26 cellular contexts compared by ENCODE assay signal in genomic region chr14:55267816-55268215, GRCh38. TPM values are rescaled to one million over a fixed set of nuclear protein-coding genes. Genes with fewer than 3 reads are reported as not detected.
DNase-seq lines count a peak whose midpoint lies in the region; ATAC-seq and TF ChIP-seq lines count a peak whose summit lies in the region.
"Had no signal": no experiment of that assay in that cellular context is flagged by ENCODE, and none has a peak within 500 bp of the region (broad histone marks: within the 10 kb centered on the region; RNA-seq: fewer than 3 reads in every experiment).

No MANE protein-coding gene starts in this region.

- peaks cover 19% of the 10 kb centered on the region for H3K4me1 Mint-ChIP-seq in CD4-positive, alpha-beta T cell (ENCODE audit: low read depth)

- DNase-seq in cardiac muscle cell (ENCODE audit: low read depth in 1 of 2, low spot score in 1 of 2): peak; percentile 21 to 29
- DNase-seq in left ventricle myocardium inferior: no peak
- DNase-seq in choroid plexus epithelial cell (ENCODE audit: low read depth): peak; percentile 55
- peak; percentile 50 for DNase-seq in lung (ENCODE audit: low spot score)
- no peak for DNase-seq in CD4-positive, alpha-beta T cell
- DNase-seq in effector memory CD4-positive, alpha-beta T cell: no peak
- DNase-seq: activated CD4-positive, alpha-beta T cell treated with anti-CD3 and anti-CD28 coated beads, Interleukin-2, amount 10 ng/mL, durations not matched to agents 24 days and 14 days; activated naive CD4-positive, alpha-beta T cell treated with anti-CD3 and anti-CD28 coated beads, Interleukin-2, amount 50 U/mL, for 16 hours; BE2C; DND-41; effector memory CD8-positive, alpha-beta T cell; glutamatergic neuron; left colon; midbrain; natural killer cell; NCI-H1436; NCI-H524; NK-92 treated with Interleukin-12 subunit alpha and Interleukin-12 subunit beta, amount 100 ng/mL, for 24 hours; pancreas had no signal

- H3K36me3 ChIP-seq in cardiac muscle cell: no peaks in the 10 kb centered on the region
- H3K36me3 ChIP-seq in left ventricle myocardium inferior: no peaks in the 10 kb centered on the region
- no peaks in the 10 kb centered on the region for H3K36me3 ChIP-seq in lung (ENCODE audit: control insufficient read depth in 2 of 2, insufficient read depth in 2 of 2, low read length in 2 of 2)
- H3K36me3 ChIP-seq in effector memory CD4-positive, alpha-beta T cell (ENCODE audit: control insufficient read depth, insufficient read depth, low read length): no peaks in the 10 kb centered on the region
- H3K36me3 ChIP-seq in gastroesophageal sphincter: no peaks in the 10 kb centered on the region
- H3K36me3 ChIP-seq: BE2C, pancreas had no signal

- H3K27me3 ChIP-seq in cardiac muscle cell (no peaks in the 10 kb centered on the region), left ventricle myocardium inferior (ENCODE audit: low read depth) (no peaks in the 10 kb centered on the region), lung (ENCODE audit: control insufficient read depth, insufficient read depth) (no peaks in the 10 kb centered on the region), gastroesophageal sphincter (no peaks in the 10 kb centered on the region)
- H3K27me3 ChIP-seq in CD4-positive, alpha-beta T cell (ENCODE audit: control insufficient read depth, insufficient read depth, low read length): no peaks in the 10 kb centered on the region
- no peaks in the 10 kb centered on the region for H3K27me3 ChIP-seq in effector memory CD4-positive, alpha-beta T cell (replicated peaks; ENCODE audit: control insufficient read depth, insufficient read depth, low read length, poor library complexity, severe bottlenecking)
- H3K27me3 ChIP-seq: BE2C, pancreas had no signal

- TF ChIP-seq CTCF in cardiac muscle cell (IDR thresholded peaks at IDR 0.05; ENCODE audit: low read depth, low read length) (no peak), left ventricle myocardium inferior (IDR thresholded peaks at IDR 0.05; ENCODE audit: borderline replicate concordance) (no peak), choroid plexus epithelial cell (conservative IDR thresholded peaks at IDR 0.05; ENCODE audit: low read depth, low read length) (no peak), lung (IDR thresholded peaks at IDR 0.05; ENCODE audit: control extremely low read depth, extremely low read depth) (no peak), gastroesophageal sphincter (IDR thresholded peaks at IDR 0.05) (no peak)
- no peak for TF ChIP-seq CTCF in CD4-positive, alpha-beta T cell (IDR thresholded peaks at IDR 0.05)

- POLR2A ChIA-PET in CD4-positive, alpha-beta T cell (lab: Charles Lee): no interaction called here

- 55 to 79% methylated on average over 3 of the region's 3 CpGs for WGBS in lung, 2 donors
- WGBS in gastroesophageal sphincter (ENCODE audit: low coverage in 1 of 2), 2 donors: 32 to 47% methylated on average over 2 to 3 of the region's 3 CpGs

- H3K27ac Mint-ChIP-seq in CD4-positive, alpha-beta T cell: no peak overlapping the region
- H3K27ac Mint-ChIP-seq: activated CD4-positive, alpha-beta T cell treated with anti-CD3 and anti-CD28 coated beads, Interleukin-2, amount 10 ng/mL, durations not matched to agents 24 days and 14 days; effector memory CD8-positive, alpha-beta T cell; GM23338; natural killer cell had no signal

- no peak for ATAC-seq in lung (ENCODE audit: insufficient read depth, low FRiP score)
- no peak for ATAC-seq in CD4-positive, alpha-beta T cell (ENCODE audit: poor library complexity)
- ATAC-seq in GM21515 (IDR thresholded peaks at IDR 0.05; ENCODE audit: unreplicated experiment): no peak
- no peak for ATAC-seq in gastroesophageal sphincter
- ATAC-seq: effector memory CD8-positive, alpha-beta T cell; esophagus mucosa; GM23338; K562; left colon; natural killer cell; Panc1; pancreas had no signal

- no peak for TF ChIP-seq POLR2A in gastroesophageal sphincter (IDR thresholded peaks at IDR 0.05)

- H3K27ac ChIP-seq in cardiac muscle cell (no peak overlapping the region), left ventricle myocardium inferior (replicated peaks) (no peak overlapping the region), lung (ENCODE audit: low read depth in 1 of 2, low read length in 1 of 2) (no peak overlapping the region), gastroesophageal sphincter (peak overlapping the region in 2 of 4 donors; percentile 4 to 50)
- H3K27ac ChIP-seq in CD4-positive, alpha-beta T cell (ENCODE audit: low read depth, low read length): no peak overlapping the region
- H3K27ac ChIP-seq in effector memory CD4-positive, alpha-beta T cell (ENCODE audit: insufficient read depth, low read length, poor library complexity, severe bottlenecking): no peak overlapping the region
- H3K27ac ChIP-seq: 22Rv1, pancreas had no signal

- H3K9me3 ChIP-seq in cardiac muscle cell (ENCODE audit: low read depth) (no peaks in the 10 kb centered on the region), left ventricle myocardium inferior (replicated peaks) (no peaks in the 10 kb centered on the region), lung (ENCODE audit: control insufficient read depth in 2 of 2, insufficient read depth in 1 of 2, low read length in 1 of 2) (no peaks in the 10 kb centered on the region), gastroesophageal sphincter (no peaks in the 10 kb centered on the region)
- no peaks in the 10 kb centered on the region for H3K9me3 ChIP-seq in CD4-positive, alpha-beta T cell (ENCODE audit: control insufficient read depth, low read length)
- no peaks in the 10 kb centered on the region for H3K9me3 ChIP-seq in effector memory CD4-positive, alpha-beta T cell (ENCODE audit: control insufficient read depth, low read length)
- H3K9me3 ChIP-seq: BE2C, pancreas had no signal

- H3K36me3 Mint-ChIP-seq in CD4-positive, alpha-beta T cell (ENCODE audit: low read depth): peaks cover 5% of the 10 kb centered on the region
- H3K36me3 Mint-ChIP-seq: natural killer cell had no signal

- CTCF ChIA-PET in CD4-positive, alpha-beta T cell (lab: Charles Lee): no interaction called here

- no peak for TF ChIP-seq EP300 in gastroesophageal sphincter (IDR thresholded peaks at IDR 0.05)

- no peaks in the 10 kb centered on the region for H3K9me3 Mint-ChIP-seq in CD4-positive, alpha-beta T cell
- H3K9me3 Mint-ChIP-seq: activated CD4-positive, alpha-beta T cell treated with anti-CD3 and anti-CD28 coated beads, Interleukin-2, amount 10 ng/mL, durations not matched to agents 24 days and 14 days; effector memory CD8-positive, alpha-beta T cell; GM23338; natural killer cell had no signal

- H3K4me3 ChIP-seq in cardiac muscle cell (no peak overlapping the region), left ventricle myocardium inferior (no peak overlapping the region), choroid plexus epithelial cell (ENCODE audit: low read depth, low read length) (no peak overlapping the region), lung (no peak overlapping the region), gastroesophageal sphincter (no peak overlapping the region)
- H3K4me3 ChIP-seq in effector memory CD4-positive, alpha-beta T cell (ENCODE audit: insufficient read depth, low read depth, low read length, poor library complexity, severe bottlenecking): no peak overlapping the region
- H3K4me3 ChIP-seq: GM23338, K562, pancreas had no signal

- no peaks in the 10 kb centered on the region for H3K27me3 Mint-ChIP-seq in CD4-positive, alpha-beta T cell
- H3K27me3 Mint-ChIP-seq: activated CD4-positive, alpha-beta T cell treated with anti-CD3 and anti-CD28 coated beads, Interleukin-2, amount 10 ng/mL, durations not matched to agents 24 days and 14 days had no signal

- intact Hi-C loops in left ventricle myocardium inferior (cut with micrococcal nuclease): no loop called here
- intact Hi-C loops in CD4-positive, alpha-beta T cell (cut with DNase I, micrococcal nuclease): loop anchor here in 1 of 2 experiments (5.0 to 10.0 kb wide), 3 partner anchors 71 to 847 kb away; partner anchors contain the start of genes MAPK1IP1L and PELI2

- peaks cover 13% of the 10 kb centered on the region for H3K4me1 ChIP-seq in cardiac muscle cell (ENCODE audit: low read depth)
- peaks cover 16% of the 10 kb centered on the region for H3K4me1 ChIP-seq in left ventricle myocardium inferior
- peaks cover 0 to 1% of the 10 kb centered on the region in 2 donors for H3K4me1 ChIP-seq in lung (ENCODE audit: control insufficient read depth in 2 of 2, insufficient read depth in 2 of 2, low read length in 2 of 2)
- H3K4me1 ChIP-seq in effector memory CD4-positive, alpha-beta T cell (ENCODE audit: control insufficient read depth, insufficient read depth, low read length, poor library complexity, severe bottlenecking): peaks cover 4% of the 10 kb centered on the region
- peaks cover 3 to 22% (median 4%) of the 10 kb centered on the region in 3 donors for H3K4me1 ChIP-seq in gastroesophageal sphincter
- H3K4me1 ChIP-seq: BE2C had no signal

- no peak overlapping the region for H3K4me3 Mint-ChIP-seq in CD4-positive, alpha-beta T cell
- H3K4me3 Mint-ChIP-seq: activated CD4-positive, alpha-beta T cell treated with anti-CD3 and anti-CD28 coated beads, Interleukin-2, amount 10 ng/mL, durations not matched to agents 24 days and 14 days; effector memory CD8-positive, alpha-beta T cell; GM23338; natural killer cell had no signal

RNA-seq across cellular contexts. Expression of gene FBXO34, which starts 3.4 kb away (rescaled TPM):
- total RNA-seq in cardiac muscle cell: 15.3 and 19.2 TPM in 2 replicates
- 21.1 and 21.7 TPM in 2 replicates for polyA plus RNA-seq in cardiac muscle cell
- total RNA-seq in left ventricle myocardium inferior: 22.4 TPM
- 10 to 100 TPM; 28.1 to 59.4 TPM for total RNA-seq in lung
- 10 to 100 TPM; 14.0 to 16.3 TPM for polyA plus RNA-seq in lung
- 10 to 100 TPM; 28.3 to 29.7 TPM for total RNA-seq in CD4-positive, alpha-beta T cell
- total RNA-seq in gastroesophageal sphincter: 10 to 100 TPM; 18.8 to 32.5 (median 21.8) TPM

Comparison
In these comparisons a context has a peak if more than half of its experiments do, and no peak if none do; other contexts are left out.
1. DNase-seq: peak in cardiac muscle cell (2 of 2), choroid plexus epithelial cell (single experiment) and lung (single experiment); none in left ventricle myocardium inferior (single experiment), CD4-positive, alpha-beta T cell (0 of 10) and effector memory CD4-positive, alpha-beta T cell (0 of 3).